In the genomic region with DNA sequence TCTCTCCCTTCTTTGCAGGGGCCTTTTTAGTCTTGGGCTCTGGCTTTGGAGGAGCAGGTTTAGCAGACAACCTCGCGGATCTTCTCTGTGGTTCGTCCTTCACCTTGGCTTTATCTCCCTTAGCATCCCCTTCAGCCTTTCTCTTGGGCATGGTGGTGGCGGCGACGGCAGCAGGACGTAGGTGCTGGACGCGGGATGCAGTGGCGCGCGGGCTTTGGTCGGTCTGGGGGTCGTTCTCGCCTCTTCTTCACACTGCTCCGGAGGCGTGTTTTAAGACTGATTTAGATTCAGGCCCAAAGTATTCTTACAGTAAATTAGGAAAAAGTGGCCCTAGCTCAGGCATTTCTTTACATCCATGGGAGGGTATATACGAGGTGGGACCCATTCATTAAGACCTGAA, we compare ENCODE assay signal across 2 cellular contexts.
DNase-seq lines count a peak whose midpoint lies in the region; TF ChIP-seq lines count a peak whose summit lies in the region.
"Not testable (repeated sequence)": the region's sequence is repeated elsewhere in the genome, so short reads cannot be mapped to it uniquely, and the experiment has no call there.

No MANE protein-coding gene starts in this region.

- not testable (repeated sequence) for H3K36me3 Mint-ChIP-seq in osteocyte (ENCODE audit: unreplicated experiment)

- H3K36me3 ChIP-seq in neuronal stem cell (replicated peaks in 1 of 2; ENCODE audit: control insufficient read depth in 2 of 2, insufficient read depth in 2 of 2, low read length in 2 of 2): not testable (repeated sequence)

- peaks cover 52% of the 10 kb centered on the region for H3K9me3 Mint-ChIP-seq in osteocyte (ENCODE audit: unreplicated experiment)

- not testable (repeated sequence) for H2BK12ac ChIP-seq in neuronal stem cell (ENCODE audit: low read length)

- not testable (repeated sequence) for H4K91ac ChIP-seq in neuronal stem cell (ENCODE audit: low read depth, low read length, poor library complexity)

- not testable (repeated sequence) for H3K4me2 ChIP-seq in neuronal stem cell (ENCODE audit: insufficient read depth, low read length, poor library complexity, severe bottlenecking)

- H3K23ac ChIP-seq in neuronal stem cell (ENCODE audit: low read depth, low read length, poor library complexity): not testable (repeated sequence)

- H3K27ac Mint-ChIP-seq in osteocyte (ENCODE audit: unreplicated experiment): not testable (repeated sequence)

- not testable (repeated sequence) for H3K4me1 Mint-ChIP-seq in osteocyte (ENCODE audit: unreplicated experiment)

- H3K9me3 ChIP-seq in neuronal stem cell (replicated peaks in 1 of 2; ENCODE audit: control insufficient read depth in 2 of 2, insufficient read depth in 1 of 2, low read depth in 1 of 2, low read length in 2 of 2): not testable (repeated sequence)

- not testable (repeated sequence) for H3K4me3 Mint-ChIP-seq in osteocyte (ENCODE audit: unreplicated experiment)

- not testable (repeated sequence) for H2BK15ac ChIP-seq in neuronal stem cell (ENCODE audit: low read length)

- H2BK5ac ChIP-seq in neuronal stem cell (ENCODE audit: low read length): not testable (repeated sequence)

- not testable (repeated sequence) for H4K8ac ChIP-seq in neuronal stem cell (ENCODE audit: low read depth, low read length)

- not testable (repeated sequence) for H3K79me1 ChIP-seq in neuronal stem cell (ENCODE audit: low read depth, low read length)

- H2AK5ac ChIP-seq in neuronal stem cell (ENCODE audit: low read depth, low read length): not testable (repeated sequence)

- no CpG with 5 or more reads among the region's 18 CpGs for WGBS in neuronal stem cell (ENCODE audit: extremely low coverage in 2 of 2, insufficient read length in 2 of 2, insufficient replicate concordance in 1 of 2), 2 donors

- peak overlapping the region; percentile 18 for H3K9ac ChIP-seq in neuronal stem cell (ENCODE audit: low read depth, low read length, poor library complexity)

- not testable (repeated sequence) for H3K18ac ChIP-seq in neuronal stem cell (ENCODE audit: low read length)

- H3K4me1 ChIP-seq in neuronal stem cell (ENCODE audit: control insufficient read depth in 2 of 2, insufficient read depth in 1 of 2, low read depth in 1 of 2, low read length in 2 of 2): not testable (repeated sequence)

- H2BK120ac ChIP-seq in neuronal stem cell (ENCODE audit: low read depth, low read length): not testable (repeated sequence)

- DNase-seq in neuronal stem cell (ENCODE audit: low spot score): not testable (repeated sequence)
- DNase-seq in osteocyte (ENCODE audit: extremely low spot score, unreplicated experiment): peak; percentile 46

- TF ChIP-seq CTCF in osteocyte (IDR thresholded peaks at IDR 0.05): not testable (repeated sequence)

- H3K27ac ChIP-seq in neuronal stem cell (replicated peaks; ENCODE audit: low read length): not testable (repeated sequence)

- H3K14ac ChIP-seq in neuronal stem cell (ENCODE audit: low read length): not testable (repeated sequence)

- not testable (repeated sequence) for H3K27me3 Mint-ChIP-seq in osteocyte (ENCODE audit: unreplicated experiment)

- not testable (repeated sequence) for H3K4ac ChIP-seq in neuronal stem cell (ENCODE audit: low read length)

- not testable (repeated sequence) for H2AFZ ChIP-seq in neuronal stem cell (ENCODE audit: low read length)

- H3K27me3 ChIP-seq in neuronal stem cell (ENCODE audit: control insufficient read depth in 3 of 3, insufficient read depth in 3 of 3, low read depth in 1 of 3, low read length in 3 of 3): not testable (repeated sequence)

- not testable (repeated sequence) for H3K4me3 ChIP-seq in neuronal stem cell (ENCODE audit: low read length in 2 of 2)
